ENCODE assay signal across 10 cellular contexts in genomic region chr13:79936368-79937136, GRCh38.
DNase-seq lines count a peak whose midpoint lies in the region; ATAC-seq and TF ChIP-seq lines count a peak whose summit lies in the region.
"Had no signal": no experiment of that assay in that cellular context is flagged by ENCODE, and none has a peak within 500 bp of the region (broad histone marks: within the 10 kb centered on the region; RNA-seq: fewer than 3 reads in every experiment).

No MANE protein-coding gene starts in this region.

- no peaks in the 10 kb centered on the region for H3K36me3 Mint-ChIP-seq in WTC11

- 0 out of 2 replicates have a peak, but pooled peaks cover 4% of the 10 kb centered on the region for H3K36me3 ChIP-seq in SJSA1
- no peaks in the 10 kb centered on the region for H3K36me3 ChIP-seq in neuron (ENCODE audit: insufficient read depth, low read length)

- H3K27me3 ChIP-seq in SJSA1 (replicated peaks) (no peaks in the 10 kb centered on the region), neuron (ENCODE audit: insufficient read depth, low read length) (no peaks in the 10 kb centered on the region)

- no peaks in the 10 kb centered on the region for H3K9me3 ChIP-seq in SJSA1 (replicated peaks)
- no peaks in the 10 kb centered on the region for H3K9me3 ChIP-seq in neuron (ENCODE audit: low read length)

- H2AFZ ChIP-seq in neuron (ENCODE audit: low read depth, low read length): peak overlapping the region; percentile 24

- CTCF ChIA-PET in WTC11 (lab: Charles Lee): no interaction called here

- TF ChIP-seq CTCF in fibroblast of the aortic adventitia (IDR thresholded peaks at IDR 0.05; ENCODE audit: insufficient read depth, low read length) (no peak), WTC11 (IDR thresholded peaks at IDR 0.05) (no peak)

- ATAC-seq in GM18519 (IDR thresholded peaks at IDR 0.05; ENCODE audit: low FRiP score, unreplicated experiment): no peak
- ATAC-seq in WTC11: no peak

- no peaks in the 10 kb centered on the region for H3K27me3 Mint-ChIP-seq in WTC11 (ENCODE audit: low read depth)

- DNase-seq in AG08396 (ENCODE audit: low spot score): peak; percentile 86
- DNase-seq in SJSA1 (ENCODE audit: low read depth in 1 of 2, low spot score in 2 of 2): peak; percentile 99 to 100
- peak; percentile 100 for DNase-seq in fibroblast of the aortic adventitia (ENCODE audit: low read depth)
- DNase-seq in NCI-H82 (lab: John Stamatoyannopoulos, UW): no peak
- DNase-seq in NCI-H2171 treated with DMSO at 0.1 percent for 48 hours (lab: John Stamatoyannopoulos, UW): no peak
- DNase-seq in WTC11 (ENCODE audit: low spot score): no peak
- DNase-seq: activated CD4-positive, alpha-beta T cell treated with anti-CD3 and anti-CD28 coated beads for 48 hours; COR-L47 had no signal

- H3K4me3 Mint-ChIP-seq in WTC11: no peak overlapping the region

- no peaks in the 10 kb centered on the region for H3K9me3 Mint-ChIP-seq in WTC11

- H3K27ac ChIP-seq in SJSA1: peak overlapping the region; percentile 98

- POLR2A ChIA-PET in WTC11 (lab: Charles Lee): interaction anchor here (0.8 kb wide), 1 partner anchor 8 kb away, joined by 3 read pairs; no protein-coding TSS in a partner anchor

- no peak overlapping the region for H3K27ac Mint-ChIP-seq in WTC11

- peaks cover 33% of the 10 kb centered on the region for H3K4me1 ChIP-seq in SJSA1 (replicated peaks)
- H3K4me1 ChIP-seq in neuron (ENCODE audit: insufficient read depth, low read length): peaks cover 21% of the 10 kb centered on the region

- H3K4me1 Mint-ChIP-seq in WTC11: peaks cover 9% of the 10 kb centered on the region; the same call in 1 of the 2 replicates

- H3K4me3 ChIP-seq in SJSA1: no peak overlapping the region
- no peak overlapping the region for H3K4me3 ChIP-seq in fibroblast of the aortic adventitia (ENCODE audit: low read depth, low read length)
- no peak overlapping the region for H3K4me3 ChIP-seq in neuron (ENCODE audit: low read length)

TF ChIP-seq in WTC11, 78 proteins besides CTCF, POLR2A, EP300 and RAD21:
- no peak for TF ChIP-seq SMAD3 (CRISPR knock-in tag; IDR thresholded peaks at IDR 0.05; ENCODE audit: borderline replicate concordance)
- no peak for TF ChIP-seq ZNF219 (CRISPR knock-in tag; IDR thresholded peaks at IDR 0.05; ENCODE audit: borderline replicate concordance)
- no peak for TF ChIP-seq CBFB (CRISPR knock-in tag; IDR thresholded peaks at IDR 0.05; ENCODE audit: low read depth)
- no peak for TF ChIP-seq NR1H2 (CRISPR knock-in tag; IDR thresholded peaks at IDR 0.05)
- no peak for TF ChIP-seq ETV6 (CRISPR knock-in tag; IDR thresholded peaks at IDR 0.05)
- TF ChIP-seq ZNF396 (CRISPR knock-in tag; IDR thresholded peaks at IDR 0.05; ENCODE audit: borderline replicate concordance): no peak
- TF ChIP-seq E2F5 (CRISPR knock-in tag; IDR thresholded peaks at IDR 0.05): no peak
- TF ChIP-seq CDX4 (CRISPR knock-in tag; IDR thresholded peaks at IDR 0.05; ENCODE audit: borderline replicate concordance): no peak
- TF ChIP-seq ARID4B (CRISPR knock-in tag; IDR thresholded peaks at IDR 0.05; ENCODE audit: borderline replicate concordance): no peak
- TF ChIP-seq MYBL2 (CRISPR knock-in tag; IDR thresholded peaks at IDR 0.05): no peak
- no peak for TF ChIP-seq GTF2I (CRISPR knock-in tag; conservative IDR thresholded peaks at IDR 0.05)

Comparison
In these comparisons a context has a peak if more than half of its experiments do, and no peak if none do; other contexts are left out.
1. DNase-seq: peak in AG08396 (single experiment), SJSA1 (2 of 2) and fibroblast of the aortic adventitia (single experiment); none in NCI-H82 (single experiment), NCI-H2171 treated with DMSO at 0.1 percent for 48 hours (single experiment) and WTC11 (single experiment).